In genomic region chr6:26538572-26538902, GRCh38 we compare ENCODE assay signal across 8 cellular contexts. TPM values are rescaled to one million over a fixed set of nuclear protein-coding genes. Genes with fewer than 3 reads are reported as not detected.
A peak's percentile ranks its signal among the peaks of the same experiment; 100 is the strongest.
DNase-seq lines count a peak whose midpoint lies in the region; ATAC-seq, FAIRE-seq and TF ChIP-seq lines count a peak whose summit lies in the region.

No MANE protein-coding gene starts in this region.

- H3K4me1 Mint-ChIP-seq in activated naive CD4-positive, alpha-beta T cell treated with anti-CD3 and anti-CD28 coated beads for 36 hours (ENCODE audit: low read depth) = peaks cover 56% of the 10 kb centered on the region

- peaks cover 49% of the 10 kb centered on the region for H3K79me2 ChIP-seq in SU-DHL-6 (ENCODE audit: insufficient read depth, low read length)

- no peaks in the 10 kb centered on the region for H3K27me3 Mint-ChIP-seq in activated naive CD4-positive, alpha-beta T cell treated with anti-CD3 and anti-CD28 coated beads for 36 hours (ENCODE audit: low read depth)

- no peaks in the 10 kb centered on the region for H3K9me3 Mint-ChIP-seq in activated naive CD4-positive, alpha-beta T cell treated with anti-CD3 and anti-CD28 coated beads for 36 hours

- H3F3A ChIP-seq in SU-DHL-6 (ENCODE audit: insufficient read depth) = peaks cover 53% of the 10 kb centered on the region

- peaks cover 24% of the 10 kb centered on the region for H3K4me1 ChIP-seq in psoas muscle

- H3K4me3 ChIP-seq in SU-DHL-6 (ENCODE audit: insufficient read depth, low read length, poor library complexity, severe bottlenecking) = peak overlapping the region; percentile 97
- peak overlapping the region; percentile 87 for H3K4me3 ChIP-seq in fibroblast of the aortic adventitia (ENCODE audit: low read depth, low read length)
- peak overlapping the region; percentile 81 for H3K4me3 ChIP-seq in psoas muscle

- peak in 2 of 4 donors; percentile 11 for ATAC-seq in psoas muscle
- no peak for ATAC-seq in GM18858 (IDR thresholded peaks at IDR 0.05; ENCODE audit: unreplicated experiment)

- no peaks in the 10 kb centered on the region for H3K9me3 ChIP-seq in SU-DHL-6 (ENCODE audit: insufficient read depth, low read length)
- no peaks in the 10 kb centered on the region for H3K9me3 ChIP-seq in psoas muscle

- peak overlapping the region; percentile 94 for H2AFZ ChIP-seq in SU-DHL-6 (ENCODE audit: low read depth, low read length, severe bottlenecking)

- H4K20me1 ChIP-seq in SU-DHL-6 (ENCODE audit: low read depth, low read length) = no peaks in the 10 kb centered on the region

- DNase-seq in activated naive CD4-positive, alpha-beta T cell treated with anti-CD3 and anti-CD28 coated beads for 36 hours = no peak
- DNase-seq in activated naive CD4-positive, alpha-beta T cell (lab: John Stamatoyannopoulos, UW) = no peak
- DNase-seq in fibroblast of the aortic adventitia (ENCODE audit: low read depth) (peak; percentile 31), psoas muscle (no peak), GM19239 (ENCODE audit: insufficient read length, low spot score) (no peak), DMS 273 treated with DMSO at 0.1 percent for 48 hours (lab: John Stamatoyannopoulos, UW) (no peak)

- H3K27ac ChIP-seq in SU-DHL-6 (ENCODE audit: low read depth, low read length) = peak overlapping the region; percentile 84
- H3K27ac ChIP-seq in psoas muscle = peak overlapping the region; percentile 86

- peak overlapping the region; percentile 95 for H3K9ac ChIP-seq in SU-DHL-6 (ENCODE audit: low read length)

- CTCF ChIA-PET in activated naive CD4-positive, alpha-beta T cell treated with anti-CD3 and anti-CD28 coated beads for 36 hours (lab: Charles Lee) = interaction anchor here (1.1 to 1.2 kb wide), 2 partner anchors 14 to 34 kb away, joined by 3 read pairs; no protein-coding TSS in a partner anchor

- no peaks in the 10 kb centered on the region for H3K9me2 ChIP-seq in SU-DHL-6 (replicated peaks; ENCODE audit: insufficient read depth, low read length)

- peak overlapping the region; percentile 87 for H3K4me3 Mint-ChIP-seq in activated naive CD4-positive, alpha-beta T cell treated with anti-CD3 and anti-CD28 coated beads for 36 hours

- H3K27ac Mint-ChIP-seq in activated naive CD4-positive, alpha-beta T cell treated with anti-CD3 and anti-CD28 coated beads for 36 hours = peak overlapping the region; percentile 98

- intact Hi-C loops in activated naive CD4-positive, alpha-beta T cell treated with anti-CD3 and anti-CD28 coated beads for 36 hours (cut with micrococcal nuclease) = loop anchor here (1.0 kb wide), 2 partner anchors 15 to 207 kb away; no protein-coding TSS in a partner anchor
- intact Hi-C loops in psoas muscle (cut with DNase I) = loop anchor here in 1 of 2 donors (1.0 to 10.0 kb wide), 4 partner anchors 14 to 514 kb away; a partner anchor contains a TSS

- TF ChIP-seq CTCF in SU-DHL-6 (IDR thresholded peaks at IDR 0.05; ENCODE audit: insufficient read depth, low read length, poor library complexity, severe bottlenecking) (no peak), fibroblast of the aortic adventitia (IDR thresholded peaks at IDR 0.05; ENCODE audit: insufficient read depth, low read length) (no peak), psoas muscle (IDR thresholded peaks at IDR 0.05) (no peak)

- H3K36me3 ChIP-seq in SU-DHL-6 (ENCODE audit: low read length) (peaks cover 13% of the 10 kb centered on the region), psoas muscle (ENCODE audit: insufficient read depth in 1 of 2, low read depth in 1 of 2) (peaks cover 0 to 23% of the 10 kb centered on the region in 2 donors)

- no peak for FAIRE-seq in GM19239 (lab: Jason Lieb, UNC)

- 0 to 1% (median 0%) methylated on average over 15 of the region's 15 CpGs for WGBS in psoas muscle, 3 donors

- peaks cover 20% of the 10 kb centered on the region for H3K36me3 Mint-ChIP-seq in activated naive CD4-positive, alpha-beta T cell treated with anti-CD3 and anti-CD28 coated beads for 36 hours (ENCODE audit: low read depth)

- H3K27me3 ChIP-seq in SU-DHL-6 (ENCODE audit: low read length) (no peaks in the 10 kb centered on the region), psoas muscle (ENCODE audit: insufficient read depth in 3 of 3, low read length in 2 of 3) (no peaks in the 10 kb centered on the region)

- H3K4me2 ChIP-seq in SU-DHL-6 (ENCODE audit: low read depth, low read length, poor library complexity, severe bottlenecking) = peak overlapping the region; percentile 85

RNA-seq across cellular contexts. Expression of gene HMGN4, which starts 0.4 kb away (rescaled TPM):
- total RNA-seq in activated naive CD4-positive, alpha-beta T cell treated with anti-CD3 and anti-CD28 coated beads for 36 hours = 10 to 100 TPM; 70.4 to 73.2 TPM
- total RNA-seq in fibroblast of the aortic adventitia (ENCODE audit: low replicate concordance) (32.7 and 50.3 TPM in 2 replicates), psoas muscle (10 to 100 TPM; 18.5 to 38.4 (median 27.8) TPM)
- 10 to 100 TPM; 15.5 to 63.9 (median 43.9) TPM for polyA plus RNA-seq in psoas muscle

RNA-seq across cellular contexts. Expression of gene BTN1A1, which starts 38.4 kb away (rescaled TPM):
- total RNA-seq in activated naive CD4-positive, alpha-beta T cell treated with anti-CD3 and anti-CD28 coated beads for 36 hours = under 1 TPM; 0.07 to 0.10 TPM
- total RNA-seq in fibroblast of the aortic adventitia (ENCODE audit: low replicate concordance) = not detected in 2 replicates
- not detected for total RNA-seq in psoas muscle
- not detected for polyA plus RNA-seq in psoas muscle

RNA-seq across cellular contexts. Expression of gene ABT1, which starts 58.2 kb away (rescaled TPM):
- 10 to 100 TPM; 17.3 to 18.4 TPM for total RNA-seq in activated naive CD4-positive, alpha-beta T cell treated with anti-CD3 and anti-CD28 coated beads for 36 hours
- total RNA-seq in fibroblast of the aortic adventitia (ENCODE audit: low replicate concordance) (4.1 and 10.0 TPM in 2 replicates), psoas muscle (10 to 100 TPM in 1 of 4 donors, 1 to 10 TPM in 3; 6.2 to 11.8 (median 9.6) TPM)
- polyA plus RNA-seq in psoas muscle = 10 to 100 TPM; 10.3 to 18.4 (median 13.6) TPM
